In the genomic region with DNA sequence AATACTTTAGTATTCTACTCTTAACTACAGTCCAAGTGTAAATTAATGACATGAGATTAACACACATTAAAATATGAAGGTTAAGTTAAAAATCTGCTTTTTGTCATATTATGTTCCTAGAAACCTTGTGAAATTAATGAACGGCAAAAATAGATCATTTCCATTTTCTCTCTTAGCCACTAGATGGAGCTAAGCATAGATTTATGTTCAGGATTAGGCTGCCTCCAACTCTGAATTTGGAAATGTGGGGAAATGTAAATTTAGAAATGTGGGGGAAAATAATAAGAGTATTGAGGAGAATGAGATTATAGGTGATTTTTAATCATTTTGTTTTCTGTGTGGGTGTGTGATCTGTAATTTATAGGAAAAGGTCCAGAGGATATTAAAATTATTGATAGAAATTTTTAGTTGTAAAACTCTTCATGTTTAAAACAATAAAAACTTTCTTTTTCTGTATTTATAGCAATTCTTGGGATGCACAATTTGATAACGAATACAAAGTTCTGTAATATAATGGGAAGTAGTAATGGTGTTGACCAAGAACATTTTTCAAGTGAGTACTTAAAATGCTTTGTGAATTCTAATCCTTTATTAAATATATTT, we compare ENCODE assay signal across 9 cellular contexts. TPM values are rescaled to one million over a fixed set of nuclear protein-coding genes. Genes with fewer than 3 reads are reported as not detected.
A peak's percentile ranks its signal among the peaks of the same experiment; 100 is the strongest.
DNase-seq lines count a peak whose midpoint lies in the region; ATAC-seq and TF ChIP-seq lines count a peak whose summit lies in the region.
"Had no signal": no experiment of that assay in that cellular context is flagged by ENCODE, and none has a peak within 500 bp of the region (broad histone marks: within the 10 kb centered on the region; RNA-seq: fewer than 3 reads in every experiment).

No MANE protein-coding gene starts in this region.

- H3K27me3 ChIP-seq in breast epithelium = no peaks in the 10 kb centered on the region
- H3K27me3 ChIP-seq: SJCRH30 had no signal

- H3K4me3 ChIP-seq in breast epithelium = no peak overlapping the region
- H3K4me3 ChIP-seq: SJCRH30 had no signal

- TF ChIP-seq POLR2A in breast epithelium (IDR thresholded peaks at IDR 0.05) = no peak

- H3K4me1 ChIP-seq in breast epithelium = no peaks in the 10 kb centered on the region

- H3K27ac ChIP-seq in breast epithelium (no peak overlapping the region), caudate nucleus (ENCODE audit: low read depth, low read length) (no peak overlapping the region)
- H3K27ac ChIP-seq: SJCRH30 had no signal

- intact Hi-C loops in breast epithelium (cut with DNase I; ENCODE audit: low total_unique reads) = no loop called here

- ATAC-seq in HG03159 (IDR thresholded peaks at IDR 0.05; ENCODE audit: unreplicated experiment) (no peak), GM19023 (IDR thresholded peaks at IDR 0.05; ENCODE audit: unreplicated experiment) (no peak)

- peak; percentile 25 to 55 (median 51) for TF ChIP-seq CTCF in breast epithelium (IDR thresholded peaks at IDR 0.05)

- no peaks in the 10 kb centered on the region for H3K36me3 ChIP-seq in breast epithelium

- no peaks in the 10 kb centered on the region for H3K9me3 ChIP-seq in breast epithelium
- H3K9me3 ChIP-seq: SJCRH30 had no signal

- peak; percentile 67 for DNase-seq in GM03348 (ENCODE audit: low spot score)
- DNase-seq in NAMALWA (ENCODE audit: low spot score) = peak; percentile 51
- no peak for DNase-seq in breast epithelium (ENCODE audit: low spot score in 2 of 2)
- peak; percentile 33 to 52 for DNase-seq in lung microvascular endothelial cell (ENCODE audit: low read depth in 2 of 2)
- DNase-seq in caudate nucleus (lab: John Stamatoyannopoulos, UW) = no peak
- DNase-seq in activated T-cell treated with anti-CD3 and anti-CD28 coated beads for 4 hours = no peak

RNA-seq across cellular contexts. Expression of a gene that starts 59.2 kb away (rescaled TPM):
- 10 to 100 TPM; 24.9 to 31.4 (median 27.5) TPM for total RNA-seq in breast epithelium
- 42.3 and 57.1 TPM in 2 replicates for total RNA-seq in lung microvascular endothelial cell

Comparison
In these comparisons a context has a peak if more than half of its experiments do, and no peak if none do; other contexts are left out.
1. DNase-seq: peak in GM03348 (single experiment), NAMALWA (single experiment) and lung microvascular endothelial cell (2 of 2); none in breast epithelium (0 of 2), caudate nucleus (0 of 61) and activated T-cell treated with anti-CD3 and anti-CD28 coated beads for 4 hours (single experiment).